2 cellular contexts compared by ENCODE assay signal in genomic region chr11:3195251-3196160, GRCh38.
A peak's percentile ranks its signal among the peaks of the same experiment; 100 is the strongest.
TF ChIP-seq lines count a peak whose summit lies in the region.

No MANE protein-coding gene starts in this region.

TF ChIP-seq in HEK293T, 16 proteins besides CTCF, POLR2A, EP300 and RAD21 (continued from another document):
- TF ChIP-seq PKNOX1 (IDR thresholded peaks at IDR 0.05) = no peak
- TF ChIP-seq HDGF (IDR thresholded peaks at IDR 0.05; ENCODE audit: borderline replicate concordance) = no peak
- TF ChIP-seq FOXA1 (IDR thresholded peaks at IDR 0.05) = no peak

TF ChIP-seq in K562, 482 proteins besides CTCF, POLR2A, EP300 and RAD21 (continued from another document):
- TF ChIP-seq HOMEZ (CRISPR knock-in tag; IDR thresholded peaks at IDR 0.05) (no peak), ZSCAN29 (IDR thresholded peaks at IDR 0.05) (no peak), BHLHE40 (IDR thresholded peaks at IDR 0.05; ENCODE audit: low read length) (peak; percentile 92), HDGF (IDR thresholded peaks at IDR 0.05) (no peak), E2F6 (IDR thresholded peaks at IDR 0.05; ENCODE audit: borderline replicate concordance in 1 of 2, extremely low read depth in 1 of 2, insufficient read depth in 1 of 2, insufficient read length in 1 of 2, low read depth in 1 of 2, low read length in 1 of 2, poor library complexity in 1 of 2, severe bottlenecking in 1 of 2) (peak in 1 of 2 experiments; percentile 24), SPI1 (IDR thresholded peaks at IDR 0.05; ENCODE audit: borderline replicate concordance, low read depth, low read length) (peak; percentile 99), L3MBTL2 (IDR thresholded peaks at IDR 0.05) (peak; percentile 87), MAFG (tag; conservative IDR thresholded peaks at IDR 0.05) (no peak), ARID3A (IDR thresholded peaks at IDR 0.05; ENCODE audit: borderline replicate concordance, low read depth, low read length) (no peak), ZNF75A (CRISPR knock-in tag; IDR thresholded peaks at IDR 0.05) (peak; percentile 80), ELF4 (CRISPR knock-in tag; IDR thresholded peaks at IDR 0.05) (no peak), BCOR (IDR thresholded peaks at IDR 0.05) (0 out of 2 replicates have a peak, but pooled peaks have one; percentile 2), ZNF518B (CRISPR knock-in tag; IDR thresholded peaks at IDR 0.05) (no peak)
TF ChIP-seq in K562: peak in this region for 8.
